Comparison of ENCODE assay signal across 11 cellular contexts in genomic region chr7:44071726-44072363, GRCh38. TPM values are rescaled to one million over a fixed set of nuclear protein-coding genes. Genes with fewer than 3 reads are reported as not detected.
A peak's percentile ranks its signal among the peaks of the same experiment; 100 is the strongest.
DNase-seq lines count a peak whose midpoint lies in the region; ATAC-seq and TF ChIP-seq lines count a peak whose summit lies in the region.
"Had no signal": no experiment of that assay in that cellular context is flagged by ENCODE, and none has a peak within 500 bp of the region (broad histone marks: within the 10 kb centered on the region; RNA-seq: fewer than 3 reads in every experiment).

No MANE protein-coding gene starts in this region.

- no peaks in the 10 kb centered on the region for H3K27me3 Mint-ChIP-seq in CD4-positive, alpha-beta memory T cell
- peaks cover 9% of the 10 kb centered on the region for H3K27me3 Mint-ChIP-seq in neural progenitor cell (ENCODE audit: insufficient read depth, low read depth)
- H3K27me3 Mint-ChIP-seq: stimulated activated naive CD8-positive, alpha-beta T cell treated with anti-CD3 and anti-CD28 coated beads, Interleukin-15, amount 100 ng/mL, for 72 hours had no signal

- no peaks in the 10 kb centered on the region for H3K9me3 ChIP-seq in CD4-positive, alpha-beta memory T cell (ENCODE audit: control insufficient read depth in 1 of 2, low read length in 2 of 2)
- no peaks in the 10 kb centered on the region for H3K9me3 ChIP-seq in esophagus (ENCODE audit: control insufficient read depth in 2 of 2, insufficient read depth in 1 of 2, low read depth in 1 of 2, low read length in 1 of 2)
- no peaks in the 10 kb centered on the region for H3K9me3 ChIP-seq in neural progenitor cell (ENCODE audit: low read depth)
- no peaks in the 10 kb centered on the region for H3K9me3 ChIP-seq in suprapubic skin

- POLR2A ChIA-PET in CD4-positive, alpha-beta memory T cell (lab: Charles Lee; ENCODE audit: partially characterized antibody) = interaction anchor here (0.8 to 1.8 kb wide), 3 partner anchors 9 to 27 kb away, joined by 3 to 6 read pairs (median 6); partner anchors contain the start of gene DBNL
- POLR2A ChIA-PET in RWPE1 (lab: Yijun Ruan, JAX; ENCODE audit: low non-redundant PET) = no interaction called here

- intact Hi-C loops in CD4-positive, alpha-beta memory T cell (cut with micrococcal nuclease) = loop anchor here (1.0 to 2.0 kb wide), 2 partner anchors 124 to 405 kb away; no protein-coding TSS in a partner anchor

- H3K36me3 ChIP-seq in CD4-positive, alpha-beta memory T cell (ENCODE audit: insufficient read depth, low read length) = peaks cover 23% of the 10 kb centered on the region
- H3K36me3 ChIP-seq in esophagus (ENCODE audit: control insufficient read depth in 2 of 2, insufficient read depth in 2 of 2, low read length in 1 of 2) (peaks cover 0 to 22% of the 10 kb centered on the region in 2 donors), neural progenitor cell (no peaks in the 10 kb centered on the region), suprapubic skin (peaks cover 28% of the 10 kb centered on the region)

- peaks cover 0 to 1% (median 0%) of the 10 kb centered on the region in 8 donors for H3K9me3 Mint-ChIP-seq in CD4-positive, alpha-beta memory T cell
- H3K9me3 Mint-ChIP-seq in neural progenitor cell = no peaks in the 10 kb centered on the region
- H3K9me3 Mint-ChIP-seq: stimulated activated naive CD8-positive, alpha-beta T cell treated with anti-CD3 and anti-CD28 coated beads, Interleukin-15, amount 100 ng/mL, for 72 hours had no signal

- H3K27ac ChIP-seq in CD4-positive, alpha-beta memory T cell (ENCODE audit: low read depth, low read length) = no peak overlapping the region
- H3K27ac ChIP-seq in RWPE1 (peak overlapping the region; percentile 94), esophagus (ENCODE audit: low read depth in 2 of 2, low read length in 1 of 2) (peak overlapping the region; percentile 86 to 88), neural progenitor cell (no peak overlapping the region), suprapubic skin (no peak overlapping the region)

- H3K9ac ChIP-seq in neural progenitor cell = no peak overlapping the region

- WGBS in esophagus, 2 donors = 45 to 56% methylated on average over 9 of the region's 9 CpGs
- 71% methylated on average over 9 of the region's 9 CpGs for WGBS in suprapubic skin

- no peak for TF ChIP-seq POLR2A in suprapubic skin (IDR thresholded peaks at IDR 0.05)

- H3K79me2 ChIP-seq in neural progenitor cell (ENCODE audit: low read depth) = no peaks in the 10 kb centered on the region

- CTCF ChIA-PET in CD4-positive, alpha-beta memory T cell (lab: Charles Lee; ENCODE audit: partially characterized antibody) = interaction anchor here (1.0 to 1.3 kb wide), 2 partner anchors 9 to 20 kb away, joined by 3 to 8 read pairs; no protein-coding TSS in a partner anchor
- CTCF ChIA-PET in RWPE1 (lab: Yijun Ruan, JAX) = interaction anchor here (0.7 to 1.0 kb wide), 5 partner anchors 8 to 494 kb away, joined by 3 to 4 read pairs (median 3); no protein-coding TSS in a partner anchor

- H4K20me1 ChIP-seq in neural progenitor cell (ENCODE audit: low read depth) = no peaks in the 10 kb centered on the region

- H3K36me3 Mint-ChIP-seq in CD4-positive, alpha-beta memory T cell = peaks cover 4 to 38% of the 10 kb centered on the region in 2 donors
- H3K36me3 Mint-ChIP-seq in neural progenitor cell = no peaks in the 10 kb centered on the region

- peaks cover 6 to 27% (median 13%) of the 10 kb centered on the region in 4 donors for H3K4me1 Mint-ChIP-seq in CD4-positive, alpha-beta memory T cell
- H3K4me1 Mint-ChIP-seq in neural progenitor cell = peaks cover 2% of the 10 kb centered on the region

- TF ChIP-seq CTCF in RWPE1 (conservative IDR thresholded peaks at IDR 0.05; ENCODE audit: low read depth) (no peak), neural progenitor cell (IDR thresholded peaks at IDR 0.05) (no peak), suprapubic skin (IDR thresholded peaks at IDR 0.05) (no peak)

- H2AFZ ChIP-seq in neural progenitor cell (replicated peaks) = no peak overlapping the region

- no peak overlapping the region for H3K4me2 ChIP-seq in neural progenitor cell

- peaks cover 2% of the 10 kb centered on the region for H3K4me1 ChIP-seq in CD4-positive, alpha-beta memory T cell (ENCODE audit: insufficient read depth, low read length)
- peaks cover 8 to 33% of the 10 kb centered on the region in 2 donors for H3K4me1 ChIP-seq in esophagus (ENCODE audit: control insufficient read depth in 2 of 2, insufficient read depth in 2 of 2, low read length in 1 of 2)
- no peaks in the 10 kb centered on the region for H3K4me1 ChIP-seq in neural progenitor cell
- peaks cover 41% of the 10 kb centered on the region for H3K4me1 ChIP-seq in suprapubic skin

- no peak for ATAC-seq in GM18519 (IDR thresholded peaks at IDR 0.05; ENCODE audit: low FRiP score, unreplicated experiment)

- H3K4me3 Mint-ChIP-seq in CD4-positive, alpha-beta memory T cell = no peak overlapping the region
- H3K4me3 Mint-ChIP-seq in neural progenitor cell = peak overlapping the region; percentile 27
- H3K4me3 Mint-ChIP-seq: stimulated activated naive CD8-positive, alpha-beta T cell treated with anti-CD3 and anti-CD28 coated beads, Interleukin-15, amount 100 ng/mL, for 72 hours had no signal

- peaks cover 7% of the 10 kb centered on the region for H3F3A ChIP-seq in neural progenitor cell (ENCODE audit: low read depth)

- H3K27ac Mint-ChIP-seq in CD4-positive, alpha-beta memory T cell = peak overlapping the region in 6 of 7 donors; percentile 13 to 85 (median 64)
- no peak overlapping the region for H3K27ac Mint-ChIP-seq in neural progenitor cell

- TF ChIP-seq EP300 in suprapubic skin (IDR thresholded peaks at IDR 0.05) = no peak

- no peaks in the 10 kb centered on the region for H3K27me3 ChIP-seq in CD4-positive, alpha-beta memory T cell (ENCODE audit: insufficient read depth, low read length)
- H3K27me3 ChIP-seq in esophagus (ENCODE audit: control insufficient read depth in 1 of 2, insufficient read depth in 2 of 2, low read length in 2 of 2) (no peaks in the 10 kb centered on the region), neural progenitor cell (peaks cover 9% of the 10 kb centered on the region), suprapubic skin (no peaks in the 10 kb centered on the region)

- DNase-seq in CD4-positive, alpha-beta memory T cell = no peak
- DNase-seq in RWPE1 (ENCODE audit: low spot score) (no peak), neural progenitor cell (ENCODE audit: low spot score) (no peak), hepatic stellate cell (ENCODE audit: low spot score) (no peak), suprapubic skin (ENCODE audit: low spot score in 2 of 2) (no peak), SW 1271 (lab: John Stamatoyannopoulos, UW) (no peak)
- DNase-seq: NCI-H2227 treated with DMSO at 0.1 percent for 48 hours had no signal

- H3K4me3 ChIP-seq in CD4-positive, alpha-beta memory T cell (ENCODE audit: low read length in 2 of 2) = no peak overlapping the region
- H3K4me3 ChIP-seq in esophagus (ENCODE audit: low read depth in 1 of 2, low read length in 2 of 2) = no peak overlapping the region
- H3K4me3 ChIP-seq in neural progenitor cell = no peak overlapping the region
- H3K4me3 ChIP-seq in suprapubic skin = no peak overlapping the region

RNA-seq across cellular contexts. Expression of gene PGAM2, which starts 6.5 kb away (rescaled TPM):
- 1 to 10 TPM; 1.1 to 1.5 TPM for total RNA-seq in CD4-positive, alpha-beta memory T cell
- polyA plus RNA-seq in CD4-positive, alpha-beta memory T cell = not detected
- polyA plus RNA-seq in esophagus = 1 to 10 TPM; 2.1 to 3.8 TPM
- total RNA-seq in neural progenitor cell (ENCODE audit: low replicate concordance) (11.2 and 11.3 TPM in 2 replicates), suprapubic skin (1 to 10 TPM in 2 of 4 donors, not detected in 2; 2.3 to 5.0 TPM)
- total RNA-seq: SK-MEL-5 had no signal

RNA-seq across cellular contexts. Expression of gene POLM, which starts 10.5 kb away (rescaled TPM):
- 10 to 100 TPM; 64.8 to 67.2 TPM for total RNA-seq in CD4-positive, alpha-beta memory T cell
- polyA plus RNA-seq in CD4-positive, alpha-beta memory T cell = 10 to 100 TPM in 1 of 2 donors, 1 to 10 TPM in 1; 8.0 to 18.2 TPM
- polyA plus RNA-seq in esophagus = 10 to 100 TPM; 11.4 to 26.3 TPM
- total RNA-seq in neural progenitor cell (ENCODE audit: low replicate concordance) (5.9 and 16.4 TPM in 2 replicates), suprapubic skin (10 to 100 TPM; 38.0 to 77.6 (median 56.9) TPM)

RNA-seq across cellular contexts. Expression of gene DBNL, which starts 27.3 kb away (rescaled TPM):
- 100 to 1,000 TPM; 157 to 166 TPM for total RNA-seq in CD4-positive, alpha-beta memory T cell
- polyA plus RNA-seq in CD4-positive, alpha-beta memory T cell = 100 to 1,000 TPM; 177 to 250 TPM
- 100 to 1,000 TPM; 157 to 215 TPM for polyA plus RNA-seq in esophagus
- 31.4 and 59.5 TPM in 2 replicates for total RNA-seq in neural progenitor cell (ENCODE audit: low replicate concordance)
- 100 to 1,000 TPM in 1 of 4 donors, 10 to 100 TPM in 3; 95.7 to 133 (median 98.2) TPM for total RNA-seq in suprapubic skin

RNA-seq across cellular contexts. Expression of gene AEBP1, which starts 32.3 kb away (rescaled TPM):
- 1 to 10 TPM; 7.8 TPM for total RNA-seq in CD4-positive, alpha-beta memory T cell
- 1 to 10 TPM in 1 of 2 donors, under 1 TPM in 1; 0.20 to 2.3 TPM for polyA plus RNA-seq in CD4-positive, alpha-beta memory T cell
- polyA plus RNA-seq in esophagus = 10 to 100 TPM in 1 of 2 donors, 1 to 10 TPM in 1; 8.8 to 19.9 TPM
- total RNA-seq in neural progenitor cell (ENCODE audit: low replicate concordance) (4.5 and 16.7 TPM in 2 replicates), suprapubic skin (10 to 100 TPM; 24.3 to 74.0 (median 43.3) TPM)
- total RNA-seq: SK-MEL-5 had no signal

RNA-seq across cellular contexts. Expression of gene POLD2, which starts 51.5 kb away (rescaled TPM):
- total RNA-seq in CD4-positive, alpha-beta memory T cell = 10 to 100 TPM; 48.7 to 61.0 TPM
- 10 to 100 TPM; 89.4 to 94.4 TPM for polyA plus RNA-seq in CD4-positive, alpha-beta memory T cell
- 10 to 100 TPM; 60.1 to 94.9 TPM for polyA plus RNA-seq in esophagus
- 126 and 232 TPM in 2 replicates for total RNA-seq in neural progenitor cell (ENCODE audit: low replicate concordance)
- total RNA-seq in suprapubic skin = 10 to 100 TPM; 58.7 to 80.5 (median 66.1) TPM

Comparison
In these comparisons a context has a peak if more than half of its experiments do, and no peak if none do; other contexts are left out.
1. H3K27ac ChIP-seq: peak in RWPE1 (single experiment) and esophagus (2 of 2); none in CD4-positive, alpha-beta memory T cell (single experiment), neural progenitor cell (single experiment) and suprapubic skin (single experiment).